8 cellular contexts compared by ENCODE assay signal in the genomic region with DNA sequence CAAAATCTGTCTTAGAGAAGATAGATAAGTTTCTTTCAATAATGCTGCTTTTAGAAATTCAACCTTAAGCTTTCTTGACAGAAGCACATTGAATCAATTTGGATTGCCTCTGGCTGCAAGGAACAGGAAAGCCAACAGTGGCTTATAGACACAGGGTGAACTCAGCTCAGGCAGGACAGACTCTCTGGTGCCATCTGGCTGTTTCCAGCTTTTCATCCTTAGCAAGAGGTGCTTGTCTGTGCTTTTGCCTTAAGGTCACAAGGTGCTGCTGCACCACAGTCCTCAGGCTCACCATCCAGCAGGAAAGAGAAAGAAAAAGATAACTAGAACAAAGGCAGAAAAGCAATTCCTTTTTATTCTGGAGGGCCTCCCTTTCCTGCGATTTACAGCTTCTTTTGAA.
A peak's percentile ranks its signal among the peaks of the same experiment; 100 is the strongest.
DNase-seq lines count a peak whose midpoint lies in the region; ATAC-seq, FAIRE-seq and TF ChIP-seq lines count a peak whose summit lies in the region.

No MANE protein-coding gene starts in this region.

- no peaks in the 10 kb centered on the region for H4K20me1 ChIP-seq in smooth muscle cell (ENCODE audit: low read depth)

- H3K36me3 ChIP-seq in NT2/D1 (ENCODE audit: insufficient read depth, insufficient read length, low read length) (no peaks in the 10 kb centered on the region), smooth muscle cell (ENCODE audit: low read depth) (no peaks in the 10 kb centered on the region)

- H3K27ac Mint-ChIP-seq in activated T-cell treated with anti-CD3 and anti-CD28 coated beads, Interleukin-2, amount 50 U/mL, for 72 hours = no peak overlapping the region

- H3K27ac ChIP-seq in smooth muscle cell (ENCODE audit: low read depth) = no peak overlapping the region

- peak; percentile 67 for DNase-seq in AG20443 (ENCODE audit: low spot score)
- DNase-seq in HFF-Myc (ENCODE audit: extremely low read depth, low read depth) = peak; percentile 32
- DNase-seq in NT2/D1 (ENCODE audit: low read depth, low spot score) = peak; percentile 72
- DNase-seq in epithelial cell of proximal tubule (ENCODE audit: low read depth) = peak; percentile 15
- DNase-seq in smooth muscle cell (lab: John Stamatoyannopoulos, UW; ENCODE audit: unreplicated experiment) = no peak
- DNase-seq in GM12891 (ENCODE audit: insufficient read length, low spot score) = no peak
- DNase-seq in activated T-cell treated with anti-CD3 and anti-CD28 coated beads, Interleukin-2, amount 50 U/mL, for 72 hours = no peak

- no peaks in the 10 kb centered on the region for H3K36me3 Mint-ChIP-seq in activated T-cell treated with anti-CD3 and anti-CD28 coated beads, Interleukin-2, amount 50 U/mL, for 72 hours (ENCODE audit: insufficient read depth in 2 of 2)

- WGBS in smooth muscle cell (ENCODE audit: low lambda C conversion rate) = 84% methylated on average over 1 of the region's 1 CpG

- no peak for ATAC-seq in HG02588 (IDR thresholded peaks at IDR 0.05; ENCODE audit: unreplicated experiment)
- ATAC-seq in activated T-cell treated with anti-CD3 and anti-CD28 coated beads, Interleukin-2, amount 50 U/mL, for 72 hours (replicated peaks in 1 of 2) = no peak

- no peak for TF ChIP-seq POLR2A in GM12891 (IDR thresholded peaks at IDR 0.05; ENCODE audit: low read depth, low read length)

- no peaks in the 10 kb centered on the region for H3K79me2 ChIP-seq in smooth muscle cell (ENCODE audit: low read depth)

- no peaks in the 10 kb centered on the region for H3K27me3 ChIP-seq in NT2/D1 (ENCODE audit: insufficient read depth, insufficient read length)
- H3K27me3 ChIP-seq in smooth muscle cell (ENCODE audit: low read depth) = no peaks in the 10 kb centered on the region

- no peak overlapping the region for H3K4me3 Mint-ChIP-seq in activated T-cell treated with anti-CD3 and anti-CD28 coated beads, Interleukin-2, amount 50 U/mL, for 72 hours

- H3K9me3 Mint-ChIP-seq in activated T-cell treated with anti-CD3 and anti-CD28 coated beads, Interleukin-2, amount 50 U/mL, for 72 hours = no peaks in the 10 kb centered on the region

- peaks cover 25% of the 10 kb centered on the region for H3K27me3 Mint-ChIP-seq in activated T-cell treated with anti-CD3 and anti-CD28 coated beads, Interleukin-2, amount 50 U/mL, for 72 hours (ENCODE audit: low read depth)

- H3K9ac ChIP-seq in NT2/D1 (ENCODE audit: insufficient read length, low read depth) = no peak overlapping the region
- H3K9ac ChIP-seq in smooth muscle cell (ENCODE audit: low read depth) = no peak overlapping the region

- no peaks in the 10 kb centered on the region for H3K4me1 ChIP-seq in NT2/D1 (ENCODE audit: insufficient read depth, insufficient read length)
- no peaks in the 10 kb centered on the region for H3K4me1 ChIP-seq in smooth muscle cell (ENCODE audit: low read depth)

- H2AFZ ChIP-seq in smooth muscle cell (ENCODE audit: low read depth) = no peak overlapping the region

- H3K9me3 ChIP-seq in NT2/D1 (ENCODE audit: insufficient read depth, low read length) (no peaks in the 10 kb centered on the region), smooth muscle cell (replicated peaks; ENCODE audit: low read depth) (no peaks in the 10 kb centered on the region)

- no peak overlapping the region for H3K4me2 ChIP-seq in smooth muscle cell

- no peak for FAIRE-seq in GM12891 (lab: Jason Lieb, UNC)

- peaks cover 5% of the 10 kb centered on the region for H3F3A ChIP-seq in smooth muscle cell (ENCODE audit: low read depth)

- TF ChIP-seq CTCF in HFF-Myc (IDR thresholded peaks at IDR 0.05; ENCODE audit: low read depth, low read length, missing control alignments) (peak; percentile 67), epithelial cell of proximal tubule (conservative IDR thresholded peaks at IDR 0.05; ENCODE audit: low read depth, low read length) (peak; percentile 79), smooth muscle cell (IDR thresholded peaks at IDR 0.05; ENCODE audit: borderline replicate concordance, insufficient read depth, poor library complexity, severe bottlenecking) (peak; percentile 44)

- H3K4me1 Mint-ChIP-seq in activated T-cell treated with anti-CD3 and anti-CD28 coated beads, Interleukin-2, amount 50 U/mL, for 72 hours (ENCODE audit: low read depth) = no peaks in the 10 kb centered on the region

- H3K4me3 ChIP-seq in HFF-Myc (replicated peaks; ENCODE audit: low read depth, low read length) = no peak overlapping the region
- no peak overlapping the region for H3K4me3 ChIP-seq in NT2/D1 (ENCODE audit: insufficient read length, low read depth)
- H3K4me3 ChIP-seq in epithelial cell of proximal tubule (ENCODE audit: low read depth, low read length) = no peak overlapping the region
- H3K4me3 ChIP-seq in smooth muscle cell = no peak overlapping the region

TF ChIP-seq in GM12891, 5 proteins besides CTCF, POLR2A, EP300 and RAD21:
- TF ChIP-seq PAX5 (IDR thresholded peaks at IDR 0.05; ENCODE audit: insufficient read depth, low read length, severe bottlenecking) = no peak
- TF ChIP-seq POLR2AphosphoS5 (IDR thresholded peaks at IDR 0.05; ENCODE audit: low read depth, low read length) = no peak
- no peak for TF ChIP-seq POU2F2 (IDR thresholded peaks at IDR 0.05; ENCODE audit: low read depth, low read length)
- no peak for TF ChIP-seq TAF1 (IDR thresholded peaks at IDR 0.05; ENCODE audit: low read depth, low read length)
- TF ChIP-seq SPI1 (IDR thresholded peaks at IDR 0.05; ENCODE audit: low read depth, low read length) = no peak

Comparison
In these comparisons a context has a peak if more than half of its experiments do, and no peak if none do; other contexts are left out.
1. DNase-seq: peak in AG20443 (single experiment), HFF-Myc (single experiment), NT2/D1 (single experiment) and epithelial cell of proximal tubule (single experiment); none in smooth muscle cell (single experiment), GM12891 (single experiment) and activated T-cell treated with anti-CD3 and anti-CD28 coated beads, Interleukin-2, amount 50 U/mL, for 72 hours (0 of 2).
2. Peak in every context shown above with its lines, with median percentiles within 50 percentile points of each other: CTCF ChIP-seq.